16 cellular contexts compared by ENCODE assay signal in genomic region chr16:23578096-23578830, GRCh38. TPM values are rescaled to one million over a fixed set of nuclear protein-coding genes. Genes with fewer than 3 reads are reported as not detected.
DNase-seq lines count a peak whose midpoint lies in the region; ATAC-seq and TF ChIP-seq lines count a peak whose summit lies in the region.
"Had no signal": no experiment of that assay in that cellular context is flagged by ENCODE, and none has a peak within 500 bp of the region (broad histone marks: within the 10 kb centered on the region; RNA-seq: fewer than 3 reads in every experiment).

No MANE protein-coding gene starts in this region.

- no CpG with 5 or more reads among the region's 5 CpGs for WGBS in H9 (ENCODE audit: extremely low coverage, insufficient read length, low lambda C conversion rate)
- 71 to 72% methylated on average over 5 of the region's 5 CpGs for WGBS in thyroid gland, 2 donors

- no peak overlapping the region for H2BK5ac ChIP-seq in H9 (ENCODE audit: insufficient read length, low read length)

- H3K4ac ChIP-seq in H9 (ENCODE audit: low read depth, low read length), result no peak overlapping the region

- no peak overlapping the region for H3K9ac ChIP-seq in H9 (ENCODE audit: extremely low read depth, insufficient read length, low read length)

- no peaks in the 10 kb centered on the region for H3K9me3 ChIP-seq in H9 (ENCODE audit: control insufficient read depth, low read depth, low read length)
- H3K9me3 ChIP-seq in thyroid gland, result no peaks in the 10 kb centered on the region
- H3K9me3 ChIP-seq: upper lobe of right lung had no signal

- H2BK15ac ChIP-seq in H9 (ENCODE audit: low read depth, low read length), result no peak overlapping the region

- H3K4me1 ChIP-seq in H9 (ENCODE audit: insufficient read depth, low read length), result no peaks in the 10 kb centered on the region
- no peaks in the 10 kb centered on the region for H3K4me1 ChIP-seq in thyroid gland
- H3K4me1 ChIP-seq: foreskin keratinocyte had no signal

- H3K79me1 ChIP-seq in H9 (ENCODE audit: insufficient read depth, low read depth, low read length, poor library complexity, severe bottlenecking), result no peaks in the 10 kb centered on the region

- POLR2A ChIA-PET in WTC11 (lab: Charles Lee), result no interaction called here

- H3K4me3 ChIP-seq in AG10803 (ENCODE audit: low read length) (no peak overlapping the region), thyroid gland (replicated peaks in 1 of 3) (no peak overlapping the region)
- H3K4me3 ChIP-seq: skin epidermis, upper lobe of right lung had no signal

- no peak overlapping the region for H3K18ac ChIP-seq in H9 (ENCODE audit: insufficient read length, low read depth, low read length)

- H3K36me3 Mint-ChIP-seq in H9 (ENCODE audit: insufficient read depth in 1 of 3, low read depth in 3 of 3), result peaks cover 6 to 61% (median 46%) of the 10 kb centered on the region in 3 experiments; a peak in 6 of 7 replicates
- H3K36me3 Mint-ChIP-seq in endothelial cell (ENCODE audit: low read depth, unreplicated experiment), result peaks cover 30% of the 10 kb centered on the region
- peaks cover 43% of the 10 kb centered on the region for H3K36me3 Mint-ChIP-seq in WTC11

- H3K9me3 Mint-ChIP-seq in H9, result no peaks in the 10 kb centered on the region
- H3K9me3 Mint-ChIP-seq in endothelial cell (ENCODE audit: unreplicated experiment), result no peaks in the 10 kb centered on the region
- H3K9me3 Mint-ChIP-seq in WTC11, result no peaks in the 10 kb centered on the region
- H3K9me3 Mint-ChIP-seq: stimulated activated naive B cell treated with anti-CD40 and anti-IgM and Interleukin-4, amounts not matched to agents 10 μg/mL and 1 μg/mL and 100 μg/mL, for 72 hours had no signal

- H4K20me1 ChIP-seq in H9 (ENCODE audit: control insufficient read depth, insufficient read depth, insufficient read length), result no peaks in the 10 kb centered on the region

- H3K4me3 Mint-ChIP-seq in H9 (no peak overlapping the region), endothelial cell (ENCODE audit: unreplicated experiment) (no peak overlapping the region), WTC11 (no peak overlapping the region)
- H3K4me3 Mint-ChIP-seq: stimulated activated naive B cell treated with anti-CD40 and anti-IgM and Interleukin-4, amounts not matched to agents 10 μg/mL and 1 μg/mL and 100 μg/mL, for 72 hours had no signal

- no peak overlapping the region for H3K23ac ChIP-seq in H9 (ENCODE audit: insufficient read length, low read depth, low read length)

- no peak overlapping the region for H2BK120ac ChIP-seq in H9 (ENCODE audit: low read depth, low read length, poor library complexity, severe bottlenecking)

- peak; percentile 32 for ATAC-seq in left colon
- no peak for ATAC-seq in WTC11
- ATAC-seq: foreskin keratinocyte; stimulated activated naive B cell treated with anti-CD40 and anti-IgM and Interleukin-4, amounts not matched to agents 10 μg/mL and 1 μg/mL and 100 μg/mL, for 72 hours; upper lobe of right lung had no signal

- H3K14ac ChIP-seq in H9 (ENCODE audit: insufficient read depth, low read length), result no peak overlapping the region

- DNase-seq in AG10803 (ENCODE audit: low read depth), result peak; percentile 30
- no peak for DNase-seq in H9
- peak; percentile 65 for DNase-seq in amniotic epithelial cell (ENCODE audit: low read depth)
- no peak for DNase-seq in left colon
- DNase-seq in thyroid gland, result no peak
- DNase-seq in endothelial cell (ENCODE audit: low spot score), result no peak
- no peak for DNase-seq in 8988T
- DNase-seq in WTC11 (ENCODE audit: low spot score), result no peak
- DNase-seq: activated gamma-delta T cell treated with Interleukin-2 at 50 U/mL for 16 hours; foreskin keratinocyte; GOT3; NCI-H1092; stimulated activated naive B cell treated with anti-CD40 and anti-IgM and Interleukin-4, amounts not matched to agents 10 μg/mL and 1 μg/mL and 100 μg/mL, for 72 hours; upper lobe of right lung had no signal

- H4K5ac ChIP-seq in H9 (ENCODE audit: insufficient read length, low read depth, low read length), result no peak overlapping the region

- H2AK5ac ChIP-seq in H9 (ENCODE audit: insufficient read length, low read length), result no peak overlapping the region

- no peak overlapping the region for H2AFZ ChIP-seq in H9 (ENCODE audit: low read length)

- H3K27ac ChIP-seq in H9 (ENCODE audit: insufficient read length, low read depth, low read length) (peak overlapping the region; percentile 30), thyroid gland (no peak overlapping the region)
- H3K27ac ChIP-seq: foreskin keratinocyte, upper lobe of right lung, VCaP had no signal

- peak overlapping the region in 2 of 3 experiments; percentile 27 to 59; a peak in 2 of 7 replicates for H3K27ac Mint-ChIP-seq in H9
- H3K27ac Mint-ChIP-seq in endothelial cell (ENCODE audit: unreplicated experiment), result no peak overlapping the region
- no peak overlapping the region for H3K27ac Mint-ChIP-seq in WTC11
- H3K27ac Mint-ChIP-seq: stimulated activated naive B cell treated with anti-CD40 and anti-IgM and Interleukin-4, amounts not matched to agents 10 μg/mL and 1 μg/mL and 100 μg/mL, for 72 hours had no signal

- H3K4me1 Mint-ChIP-seq in H9, result no peaks in the 10 kb centered on the region
- H3K4me1 Mint-ChIP-seq in endothelial cell (ENCODE audit: unreplicated experiment), result no peaks in the 10 kb centered on the region
- H3K4me1 Mint-ChIP-seq in WTC11, result no peaks in the 10 kb centered on the region
- H3K4me1 Mint-ChIP-seq: stimulated activated naive B cell treated with anti-CD40 and anti-IgM and Interleukin-4, amounts not matched to agents 10 μg/mL and 1 μg/mL and 100 μg/mL, for 72 hours had no signal

- H3K4me2 ChIP-seq in H9 (ENCODE audit: insufficient read depth, insufficient read length, low read length), result no peak overlapping the region

- no peak overlapping the region for H2BK20ac ChIP-seq in H9 (ENCODE audit: low read depth, low read length, poor library complexity, severe bottlenecking)

- CTCF ChIA-PET in WTC11 (lab: Charles Lee), result interaction anchor here (1.1 to 1.9 kb wide), 2 partner anchors 18 to 21 kb away, joined by 3 to 4 read pairs; partner anchors contain the start of genes EARS2, NDUFAB1 and UBFD1

- H3T11ph ChIP-seq in H9 (ENCODE audit: low read length), result no peak overlapping the region

- no peak overlapping the region for H3K56ac ChIP-seq in H9 (ENCODE audit: insufficient read length, low read depth, low read length)

- H3K23me2 ChIP-seq in H9 (ENCODE audit: insufficient read length, low read depth, low read length, poor library complexity, severe bottlenecking), result no peaks in the 10 kb centered on the region

- H3K27me3 ChIP-seq in H9 (ENCODE audit: insufficient read depth, low read length) (no peaks in the 10 kb centered on the region), thyroid gland (no peaks in the 10 kb centered on the region)
- H3K27me3 ChIP-seq: foreskin keratinocyte, upper lobe of right lung had no signal

- no peak overlapping the region for H4K8ac ChIP-seq in H9 (replicated peaks; ENCODE audit: insufficient read length, low read depth, low read length)

- H2BK12ac ChIP-seq in H9 (ENCODE audit: insufficient read length, low read depth, low read length), result no peak overlapping the region

- no peaks in the 10 kb centered on the region; the same call in 1 of the 2 replicates for H3K27me3 Mint-ChIP-seq in H9 (ENCODE audit: low read depth)
- H3K27me3 Mint-ChIP-seq in endothelial cell (ENCODE audit: unreplicated experiment), result no peaks in the 10 kb centered on the region
- no peaks in the 10 kb centered on the region for H3K27me3 Mint-ChIP-seq in WTC11 (ENCODE audit: low read depth)
- H3K27me3 Mint-ChIP-seq: stimulated activated naive B cell treated with anti-CD40 and anti-IgM and Interleukin-4, amounts not matched to agents 10 μg/mL and 1 μg/mL and 100 μg/mL, for 72 hours had no signal

- TF ChIP-seq POLR2A in thyroid gland (IDR thresholded peaks at IDR 0.05), result no peak

- TF ChIP-seq CTCF in AG10803 (conservative IDR thresholded peaks at IDR 0.05; ENCODE audit: low read length) (no peak), H9 (conservative IDR thresholded peaks at IDR 0.05) (no peak), thyroid gland (IDR thresholded peaks at IDR 0.05) (no peak), endothelial cell (IDR thresholded peaks at IDR 0.05; ENCODE audit: unreplicated experiment) (no peak), WTC11 (IDR thresholded peaks at IDR 0.05) (no peak)

- no peaks in the 10 kb centered on the region for H3K79me2 ChIP-seq in H9 (ENCODE audit: insufficient read depth, low read length)

- H4K91ac ChIP-seq in H9 (ENCODE audit: insufficient read length, low read depth, low read length), result no peak overlapping the region

- peaks cover 15 to 30% of the 10 kb centered on the region in 2 donors for H3K36me3 ChIP-seq in thyroid gland

- intact Hi-C loops in left colon (cut with DNase I, micrococcal nuclease) (no loop called here), thyroid gland (cut with DNase I) (no loop called here)

TF ChIP-seq in WTC11, 78 proteins besides CTCF, POLR2A, EP300 and RAD21 (continues in another document):
- TF ChIP-seq OVOL2 (CRISPR knock-in tag; IDR thresholded peaks at IDR 0.05; ENCODE audit: borderline replicate concordance), result no peak
- no peak for TF ChIP-seq ZNF317 (CRISPR knock-in tag; IDR thresholded peaks at IDR 0.05; ENCODE audit: borderline replicate concordance, low read depth)

RNA-seq across cellular contexts. Expression of gene NDUFAB1, which starts 17.9 kb away (rescaled TPM):
- total RNA-seq in H9 (2021), result 183 and 192 TPM in 2 replicates
- total RNA-seq in left colon, result 100 to 1,000 TPM; 100 to 136 TPM
- total RNA-seq in thyroid gland, result 100 to 1,000 TPM in 2 of 4 donors, 10 to 100 TPM in 2; 68.5 to 135 (median 95.1) TPM
- total RNA-seq in endothelial cell (ENCODE audit: unreplicated experiment), result 91.7 TPM
- 146 to 189 TPM (median 156 TPM) in 3 replicates for total RNA-seq in WTC11 (2021)

RNA-seq across cellular contexts. Expression of gene UBFD1, which starts 20.7 kb away (rescaled TPM):
- total RNA-seq in H9 (2021) (107 and 112 TPM in 2 replicates), left colon (10 to 100 TPM; 26.5 to 27.7 TPM), thyroid gland (100 to 1,000 TPM in 3 of 4 donors, 10 to 100 TPM in 1; 75.0 to 147 (median 127) TPM), endothelial cell (ENCODE audit: unreplicated experiment) (89.1 TPM), WTC11 (2021) (109 to 128 TPM (median 115 TPM) in 3 replicates)

RNA-seq across cellular contexts. Expression of gene EARS2, which starts 21.1 kb away (rescaled TPM):
- total RNA-seq in H9 (2021), result 50.1 and 51.9 TPM in 2 replicates
- 10 to 100 TPM; 15.4 to 17.2 TPM for total RNA-seq in left colon
- 10 to 100 TPM; 30.9 to 54.4 (median 50.7) TPM for total RNA-seq in thyroid gland
- 14.1 TPM for total RNA-seq in endothelial cell (ENCODE audit: unreplicated experiment)
- 47.9 to 55.9 TPM (median 53.5 TPM) in 3 replicates for total RNA-seq in WTC11 (2021)

Comparison
In these comparisons a context has a peak if more than half of its experiments do, and no peak if none do; other contexts are left out.
1. DNase-seq: peak in AG10803 (single experiment) and amniotic epithelial cell (single experiment); none in H9 (single experiment), left colon (0 of 2), thyroid gland (0 of 2), endothelial cell (single experiment), 8988T (single experiment) and WTC11 (single experiment).
2. H3K27ac Mint-ChIP-seq: peak in H9 (2 of 3); none in endothelial cell (single experiment) and WTC11 (single experiment).